In genomic region chr6:36947570-36948351, GRCh38 we compare ENCODE assay signal across 11 cellular contexts. TPM values are rescaled to one million over a fixed set of nuclear protein-coding genes. Genes with fewer than 3 reads are reported as not detected.
DNase-seq lines count a peak whose midpoint lies in the region; ATAC-seq and TF ChIP-seq lines count a peak whose summit lies in the region.
"Had no signal": no experiment of that assay in that cellular context is flagged by ENCODE, and none has a peak within 500 bp of the region (broad histone marks: within the 10 kb centered on the region; RNA-seq: fewer than 3 reads in every experiment).

No MANE protein-coding gene starts in this region.

- H3K9me3 Mint-ChIP-seq in Calu3 (ENCODE audit: low read depth, unreplicated experiment): no peaks in the 10 kb centered on the region

- TF ChIP-seq POLR2A in uterus (IDR thresholded peaks at IDR 0.05): no peak

- ATAC-seq in Panc1: peak; percentile 65
- no peak for ATAC-seq in GM21723 (IDR thresholded peaks at IDR 0.05; ENCODE audit: unreplicated experiment)

- CTCF ChIA-PET in Calu3 (lab: Charles Lee): interaction anchor here (1.1 to 1.4 kb wide), 2 partner anchors 11 to 70 kb away, joined by 3 to 5 read pairs; no protein-coding TSS in a partner anchor
- CTCF ChIA-PET in Panc1 (lab: Charles Lee): interaction anchor here (0.6 kb wide), 1 partner anchor 29 kb away, joined by 3 read pairs; no protein-coding TSS in a partner anchor

- H3K4me3 ChIP-seq in Panc1 (ENCODE audit: low read depth in 2 of 2, low read length in 2 of 2) (no peak overlapping the region), uterus (no peak overlapping the region)

- no peaks in the 10 kb centered on the region for H3K27me3 ChIP-seq in Panc1 (ENCODE audit: control insufficient read depth, insufficient read depth, low read length)
- no peaks in the 10 kb centered on the region for H3K27me3 ChIP-seq in uterus

- POLR2A ChIA-PET in Panc1 (lab: Charles Lee): interaction anchor here (0.6 kb wide), 2 partner anchors 36 to 234 kb away, joined by 3 read pairs; no protein-coding TSS in a partner anchor

- H3K4me3 Mint-ChIP-seq in Calu3 (ENCODE audit: low read depth, unreplicated experiment): no peak overlapping the region

- peaks cover 13% of the 10 kb centered on the region for H3K27me3 Mint-ChIP-seq in Calu3 (ENCODE audit: unreplicated experiment)

- in situ Hi-C loops in Panc1 (cut with HindIII; ENCODE audit: low pct_unique_long_range_greater_than_20kb, low sequenced_read_pairs): no loop called here

- peaks cover 5% of the 10 kb centered on the region; the same call in 1 of the 2 replicates for H3K4me1 ChIP-seq in Panc1 (ENCODE audit: control insufficient read depth, insufficient read depth, low read length)
- no peaks in the 10 kb centered on the region for H3K4me1 ChIP-seq in uterus

- TF ChIP-seq CTCF in Calu3 (IDR thresholded peaks at IDR 0.05; ENCODE audit: unreplicated experiment) (no peak), Panc1 (IDR thresholded peaks at IDR 0.05) (no peak), uterus (IDR thresholded peaks at IDR 0.05) (no peak)

- H3K27ac Mint-ChIP-seq in Calu3 (ENCODE audit: unreplicated experiment): no peak overlapping the region

- H3K4me1 Mint-ChIP-seq in Calu3 (ENCODE audit: low read depth, unreplicated experiment): peaks cover 37% of the 10 kb centered on the region

- H3K9me3 ChIP-seq in Panc1 (ENCODE audit: control insufficient read depth, insufficient read depth, low read depth, low read length) (no peaks in the 10 kb centered on the region), uterus (no peaks in the 10 kb centered on the region)

- no peaks in the 10 kb centered on the region for H3K36me3 Mint-ChIP-seq in Calu3 (ENCODE audit: insufficient read depth, unreplicated experiment)

- BruUV-seq in Calu3 (replicated peaks; lab: Mats Ljungman, UMichigan): no TSS peak
- BruUV-seq in Panc1 (replicated peaks; lab: Mats Ljungman, UMichigan): no TSS peak

- DNase-seq in Calu3 (peak; percentile 70), Panc1 (ENCODE audit: low read depth, low spot score) (no peak), caudate nucleus (lab: John Stamatoyannopoulos, UW) (peak in 58 of 61 donors; percentile 15 to 92 (median 72)), nucleus accumbens (lab: John Stamatoyannopoulos, UW) (peak in 50 of 56 donors; percentile 19 to 93 (median 75)), CD1c-positive myeloid dendritic cell (ENCODE audit: extremely low spot score) (no peak), uterus (no peak), OCI-M1 (lab: John Stamatoyannopoulos, UW) (no peak)
- DNase-seq: mesenchymal stem cell, NCI-H1694 had no signal

- H3K36me3 ChIP-seq in Panc1 (ENCODE audit: control insufficient read depth, insufficient read depth, low read length) (no peaks in the 10 kb centered on the region), uterus (no peaks in the 10 kb centered on the region)

- intact Hi-C loops in Calu3 (cut with micrococcal nuclease; ENCODE audit: unreplicated experiment): no loop called here
- intact Hi-C loops in Panc1 (cut with micrococcal nuclease; ENCODE audit: unreplicated experiment): no loop called here
- intact Hi-C loops in uterus (cut with DNase I; ENCODE audit: low total_unique reads): no loop called here

- H3K27ac ChIP-seq in Panc1 (ENCODE audit: low read length) (no peak overlapping the region), caudate nucleus (ENCODE audit: low read depth, low read length) (peak overlapping the region; percentile 94), uterus (no peak overlapping the region)

RNA-seq across cellular contexts. Expression of gene PI16, which starts 6.8 kb away (rescaled TPM):
- 0.17 and 0.32 TPM in 2 replicates for total RNA-seq in Calu3 (2022)
- total RNA-seq in Panc1 (2021; ENCODE audit: unreplicated experiment): not detected
- not detected for polyA plus RNA-seq in Panc1 (2012; ENCODE audit: insufficient read length)
- total RNA-seq in uterus: 10 to 100 TPM in 1 of 4 donors, 1 to 10 TPM in 3; 1.2 to 32.4 (median 6.7) TPM

RNA-seq across cellular contexts. Expression of gene MTCH1, which starts 38.2 kb away (rescaled TPM):
- total RNA-seq in Calu3 (2022) (288 and 291 TPM in 2 replicates), Panc1 (2021; ENCODE audit: unreplicated experiment) (223 TPM), uterus (100 to 1,000 TPM; 111 to 172 (median 146) TPM)
- 267 TPM for polyA plus RNA-seq in Panc1 (2012; ENCODE audit: insufficient read length)

RNA-seq across cellular contexts. Expression of gene FGD2, which starts 57.7 kb away (rescaled TPM):
- total RNA-seq in Calu3 (2022): 0.19 and 1.0 TPM in 2 replicates
- total RNA-seq in Panc1 (2021; ENCODE audit: unreplicated experiment): 0.10 TPM
- 0.16 TPM for polyA plus RNA-seq in Panc1 (2012; ENCODE audit: insufficient read length)
- 10 to 100 TPM in 3 of 4 donors, under 1 TPM in 1; 0.51 to 27.6 (median 11.5) TPM for total RNA-seq in uterus
- total RNA-seq: glomerular endothelial cell had no signal

Comparison
In these comparisons a context has a peak if more than half of its experiments do, and no peak if none do; other contexts are left out.
1. DNase-seq: peak in Calu3 (single experiment), caudate nucleus (58 of 61) and nucleus accumbens (50 of 56); none in Panc1 (single experiment), CD1c-positive myeloid dendritic cell (single experiment), uterus (0 of 2) and OCI-M1 (single experiment).